In genomic region chr16:85565796-85566501, GRCh38 we compare ENCODE assay signal across 1 cellular context.
TF ChIP-seq lines count a peak whose summit lies in the region.

No MANE protein-coding gene starts in this region.

TF ChIP-seq in H1, 55 proteins besides CTCF, POLR2A, EP300 and RAD21:
- no peak for TF ChIP-seq BCL11A (IDR thresholded peaks at IDR 0.05; ENCODE audit: low read depth in 2 of 2, low read length in 2 of 2)
- TF ChIP-seq RFX5 (IDR thresholded peaks at IDR 0.05; ENCODE audit: borderline replicate concordance, low read depth, low read length): no peak
- no peak for TF ChIP-seq CEBPB (IDR thresholded peaks at IDR 0.05; ENCODE audit: low read depth, low read length)
- TF ChIP-seq KDM1A (IDR thresholded peaks at IDR 0.05; ENCODE audit: borderline replicate concordance, low read length): peak; percentile 72; the same call in 1 of the 2 replicates
